16 cellular contexts compared by ENCODE assay signal in the genomic region with DNA sequence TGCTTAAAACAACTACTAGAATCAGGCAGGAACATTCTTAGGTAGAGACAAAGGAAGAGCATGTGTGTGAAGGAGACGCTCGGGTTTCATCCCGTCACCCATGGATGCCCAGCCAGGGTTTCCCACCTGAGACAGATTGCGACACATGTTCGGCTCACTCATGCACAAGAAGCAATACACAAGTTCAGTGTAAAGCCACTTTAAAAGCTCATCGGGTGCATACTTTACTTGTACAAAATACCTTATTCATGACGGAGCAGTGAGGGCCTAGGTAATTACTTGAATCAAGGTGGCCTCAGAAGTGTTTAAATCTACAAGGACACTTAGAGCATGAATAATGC. TPM values are rescaled to one million over a fixed set of nuclear protein-coding genes. Genes with fewer than 3 reads are reported as not detected.
A peak's percentile ranks its signal among the peaks of the same experiment; 100 is the strongest.
DNase-seq lines count a peak whose midpoint lies in the region; ATAC-seq, FAIRE-seq and TF ChIP-seq lines count a peak whose summit lies in the region.
"Had no signal": no experiment of that assay in that cellular context is flagged by ENCODE, and none has a peak within 500 bp of the region (broad histone marks: within the 10 kb centered on the region; RNA-seq: fewer than 3 reads in every experiment).

No MANE protein-coding gene starts in this region.

- peak overlapping the region in 1 of 2 donors; percentile 91 for H3K27ac Mint-ChIP-seq in natural killer cell treated with Interleukin-12 subunit alpha and Interleukin-12 subunit beta and Interleukin-15 and Interleukin-18, amount 100 ng/mL, for 72 hours
- H3K27ac Mint-ChIP-seq: activated CD4-positive, alpha-beta memory T cell treated with anti-CD3 and anti-CD28 coated beads for 36 hours had no signal

- peaks cover 61 to 74% of the 10 kb centered on the region in 2 donors for H3K4me1 Mint-ChIP-seq in natural killer cell treated with Interleukin-12 subunit alpha and Interleukin-12 subunit beta and Interleukin-15 and Interleukin-18, amount 100 ng/mL, for 72 hours (ENCODE audit: low read depth in 2 of 2)

- ATAC-seq in natural killer cell treated with Interleukin-12 subunit alpha and Interleukin-12 subunit beta and Interleukin-15 and Interleukin-18, amount 100 ng/mL, for 72 hours = no peak
- ATAC-seq in HG02973 (IDR thresholded peaks at IDR 0.05; ENCODE audit: unreplicated experiment) = no peak
- ATAC-seq: PC-3 had no signal

- no peaks in the 10 kb centered on the region for H3K27me3 ChIP-seq in BLaER1 treated with 17β-estradiol and CSF1 and Interleukin-3, amounts not matched to agents 10 nM and 100 nM
- H3K27me3 ChIP-seq in H1 (replicated peaks in 1 of 4; ENCODE audit: control insufficient read depth in 3 of 4, extremely low read depth in 1 of 4, insufficient read depth in 3 of 4, low read length in 3 of 4) = no peaks in the 10 kb centered on the region
- H3K27me3 ChIP-seq: neutrophil had no signal

- peak overlapping the region in 1 of 11 experiments; percentile 7; a peak in 2 of 22 replicates for H3K27ac ChIP-seq in BLaER1 treated with 17β-estradiol and CSF1 and Interleukin-3, amounts not matched to agents 10 nM and 100 nM
- H3K27ac ChIP-seq in H1 (ENCODE audit: low read depth, low read length) = no peak overlapping the region
- H3K27ac ChIP-seq: neutrophil had no signal

- FAIRE-seq in H1 (lab: Jason Lieb, UNC) = no peak
- FAIRE-seq: islet of Langerhans had no signal

- no peaks in the 10 kb centered on the region for H3K27me3 Mint-ChIP-seq in natural killer cell treated with Interleukin-12 subunit alpha and Interleukin-12 subunit beta and Interleukin-15 and Interleukin-18, amount 100 ng/mL, for 72 hours

- H3K79me1 ChIP-seq in H1 (ENCODE audit: low read depth, low read length) = no peaks in the 10 kb centered on the region

- TF ChIP-seq CTCF in H1 (IDR thresholded peaks at IDR 0.05; ENCODE audit: control extremely low read depth in 1 of 3, insufficient read depth in 1 of 3, low read depth in 1 of 3, low read length in 3 of 3) = no peak

- DNase-seq in NCI-H2107 treated with DMSO at 0.1 percent for 48 hours (lab: John Stamatoyannopoulos, UW; ENCODE audit: unreplicated experiment) = peak; percentile 64
- no peak for DNase-seq in H1 (ENCODE audit: low read depth in 1 of 2, low spot score in 2 of 2)
- no peak for DNase-seq in natural killer cell treated with Interleukin-12 subunit alpha and Interleukin-12 subunit beta and Interleukin-15 and Interleukin-18, amount 100 ng/mL, for 72 hours (ENCODE audit: low spot score)
- DNase-seq in KG1 (lab: John Stamatoyannopoulos, UW) = no peak
- DNase-seq in stimulated activated CD4-positive, alpha-beta T cell treated with anti-CD3 and anti-CD28 coated beads, Interleukin-4, amount 100 ng/mL, for 24 hours = no peak
- no peak for DNase-seq in DMS153 treated with DMSO at 0.1 percent for 48 hours (lab: John Stamatoyannopoulos, UW; ENCODE audit: unreplicated experiment)
- DNase-seq: activated CD4-positive, alpha-beta memory T cell treated with anti-CD3 and anti-CD28 coated beads for 36 hours; activated gamma-delta T cell; KBM-7; NCI-H1930; PC-3 had no signal

- no peak overlapping the region for H4K91ac ChIP-seq in H1 (replicated peaks; ENCODE audit: insufficient read length, low read length)

- no peak overlapping the region for H2BK120ac ChIP-seq in H1 (replicated peaks; ENCODE audit: low read depth, low read length)

- no peak overlapping the region for H3K14ac ChIP-seq in H1 (ENCODE audit: insufficient read length)

- no peak overlapping the region for H3K23ac ChIP-seq in H1 (ENCODE audit: insufficient read length)

- POLR2A ChIA-PET in H1 (lab: Charles Lee; ENCODE audit: partially characterized antibody) = no interaction called here

- no peak overlapping the region for H2BK5ac ChIP-seq in H1 (ENCODE audit: low read depth, low read length)

- H3K9me3 Mint-ChIP-seq in natural killer cell treated with Interleukin-12 subunit alpha and Interleukin-12 subunit beta and Interleukin-15 and Interleukin-18, amount 100 ng/mL, for 72 hours = no peaks in the 10 kb centered on the region
- H3K9me3 Mint-ChIP-seq: activated CD4-positive, alpha-beta memory T cell treated with anti-CD3 and anti-CD28 coated beads for 36 hours had no signal

- H3K4me2 ChIP-seq in BLaER1 treated with 17β-estradiol and CSF1 and Interleukin-3, amounts not matched to agents 10 nM and 100 nM = peak overlapping the region; percentile 15 to 72 (median 45)
- no peak overlapping the region for H3K4me2 ChIP-seq in H1 (ENCODE audit: insufficient read depth in 1 of 2, low read depth in 2 of 2, low read length in 2 of 2)

- no peak for TF ChIP-seq RAD21 in H1 (IDR thresholded peaks at IDR 0.05 in 1 of 2, conservative IDR thresholded peaks at IDR 0.05 in 1 of 2; ENCODE audit: low read depth in 2 of 2, low read length in 2 of 2)

- H4K5ac ChIP-seq in H1 (ENCODE audit: insufficient read length, low read depth, low read length) = no peak overlapping the region

- H3K36me3 Mint-ChIP-seq in natural killer cell treated with Interleukin-12 subunit alpha and Interleukin-12 subunit beta and Interleukin-15 and Interleukin-18, amount 100 ng/mL, for 72 hours = peaks cover 20% of the 10 kb centered on the region
- H3K36me3 Mint-ChIP-seq: activated CD4-positive, alpha-beta memory T cell treated with anti-CD3 and anti-CD28 coated beads for 36 hours had no signal

- peaks cover 94 to 100% (median 98%) of the 10 kb centered on the region in 11 experiments for H3K36me3 ChIP-seq in BLaER1 treated with 17β-estradiol and CSF1 and Interleukin-3, amounts not matched to agents 10 nM and 100 nM
- H3K36me3 ChIP-seq in H1 (ENCODE audit: control insufficient read depth in 2 of 4, insufficient read depth in 4 of 4, low read length in 3 of 4) = no peaks in the 10 kb centered on the region
- H3K36me3 ChIP-seq: neutrophil had no signal

- peak overlapping the region; percentile 65 for H3K4me3 Mint-ChIP-seq in natural killer cell treated with Interleukin-12 subunit alpha and Interleukin-12 subunit beta and Interleukin-15 and Interleukin-18, amount 100 ng/mL, for 72 hours
- H3K4me3 Mint-ChIP-seq: activated CD4-positive, alpha-beta memory T cell treated with anti-CD3 and anti-CD28 coated beads for 36 hours had no signal

- 68% methylated on average over 7 of the region's 7 CpGs; no CpG with 5 or more reads in 1 of the 2 experiments for WGBS in H1 (ENCODE audit: extremely low coverage in 1 of 2, insufficient coverage in 1 of 2, insufficient read length in 1 of 2, insufficient replicate concordance in 2 of 2, low coverage in 1 of 2, low lambda C conversion rate in 2 of 2, missing lambda C conversion rate in 1 of 2), 2 experiments

- H2AFZ ChIP-seq in H1 (ENCODE audit: low read length) = peak overlapping the region; percentile 35; the same call in 1 of the 2 replicates

- no peak overlapping the region; the same call in 1 of the 2 replicates for H3K18ac ChIP-seq in H1 (ENCODE audit: extremely low read depth, low read length)

- no peak overlapping the region for H4K8ac ChIP-seq in H1 (ENCODE audit: extremely low read depth, insufficient read depth, low read length)

- TF ChIP-seq EP300 in H1 (IDR thresholded peaks at IDR 0.05; ENCODE audit: borderline replicate concordance in 1 of 2, low read depth in 2 of 2, low read length in 2 of 2) = no peak

- CTCF ChIA-PET in H1 (lab: Charles Lee; ENCODE audit: partially characterized antibody) = interaction anchor here (1.0 to 5.1 kb wide), 4 partner anchors 9 to 28 kb away, joined by 3 to 51 read pairs (median 5); no protein-coding TSS in a partner anchor

- H3K4me3 ChIP-seq in BLaER1 treated with 17β-estradiol and CSF1 and Interleukin-3, amounts not matched to agents 10 nM and 100 nM = no peak overlapping the region
- H3K4me3 ChIP-seq in H1 (ENCODE audit: extremely low read depth in 1 of 4, insufficient read depth in 2 of 4, low read depth in 3 of 4, low read length in 4 of 4) = no peak overlapping the region

- no peaks in the 10 kb centered on the region for H3K79me2 ChIP-seq in H1 (ENCODE audit: control insufficient read depth in 1 of 2, insufficient read depth in 2 of 2, low read length in 2 of 2)

- no peak overlapping the region for H3K4ac ChIP-seq in H1 (replicated peaks; ENCODE audit: insufficient read length, low read depth, low read length)

- no peak overlapping the region for H2BK15ac ChIP-seq in H1 (ENCODE audit: low read length)

- H3K9me3 ChIP-seq in BLaER1 treated with 17β-estradiol and CSF1 and Interleukin-3, amounts not matched to agents 10 nM and 100 nM (replicated peaks in 1 of 11) = no peaks in the 10 kb centered on the region
- H3K9me3 ChIP-seq in H1 (ENCODE audit: insufficient read depth in 2 of 2, low read depth in 1 of 2, low read length in 1 of 2) = no peaks in the 10 kb centered on the region
- H3K9me3 ChIP-seq: neutrophil had no signal

- H2AK5ac ChIP-seq in H1 (ENCODE audit: low read depth, low read length) = no peak overlapping the region

- no peak for TF ChIP-seq POLR2A in H1 (IDR thresholded peaks at IDR 0.05; ENCODE audit: control extremely low read depth in 1 of 2, low read depth in 2 of 2, low read length in 2 of 2)

- no peaks in the 10 kb centered on the region for H3K23me2 ChIP-seq in H1 (ENCODE audit: low read depth, low read length)

- no peak overlapping the region for H3K56ac ChIP-seq in H1 (replicated peaks; ENCODE audit: insufficient read length, low read depth, low read length)

- no peak overlapping the region; the same call in 1 of the 2 replicates for H2BK12ac ChIP-seq in H1 (ENCODE audit: low read depth, low read length)

- H4K20me1 ChIP-seq in BLaER1 treated with 17β-estradiol and CSF1 and Interleukin-3, amounts not matched to agents 10 nM and 100 nM = peaks cover 99 to 100% (median 100%) of the 10 kb centered on the region in 11 experiments
- no peaks in the 10 kb centered on the region for H4K20me1 ChIP-seq in H1 (replicated peaks in 1 of 2; ENCODE audit: control insufficient read depth in 1 of 2, insufficient read depth in 2 of 2, low read length in 2 of 2)

- peaks cover 72 to 100% (median 97%) of the 10 kb centered on the region in 10 experiments for H3K4me1 ChIP-seq in BLaER1 treated with 17β-estradiol and CSF1 and Interleukin-3, amounts not matched to agents 10 nM and 100 nM
- peaks cover 0 to 21% (median 13%) of the 10 kb centered on the region in 4 experiments; a peak in 5 of 7 replicates for H3K4me1 ChIP-seq in H1 (replicated peaks in 1 of 4; ENCODE audit: control insufficient read depth in 3 of 4, insufficient read depth in 4 of 4, low read length in 3 of 4)

- H2BK20ac ChIP-seq in H1 (ENCODE audit: low read length) = no peak overlapping the region

- peak overlapping the region in 2 of 11 experiments; percentile 11 to 12; a peak in 2 of 22 replicates for H3K9ac ChIP-seq in BLaER1 treated with 17β-estradiol and CSF1 and Interleukin-3, amounts not matched to agents 10 nM and 100 nM
- no peak overlapping the region for H3K9ac ChIP-seq in H1 (replicated peaks in 1 of 4; ENCODE audit: extremely low read depth in 1 of 4, low read depth in 3 of 4, low read length in 3 of 4)

RNA-seq across cellular contexts. Expression of gene ZEB2, which starts 42.0 kb away (rescaled TPM):
- total RNA-seq in H1 (2021; fragmentation: NEBNext Ultra II Directional; extraction: Animal tissue kit (Norgen Biotek cat#: 25700)) = 0.13 TPM in 1 of 2 replicates, not detected in the other
- 0.22 and 0.38 TPM in 2 replicates for polyA plus RNA-seq in H1 (2011; rRNA removed)
- polyA plus RNA-seq in H1 (2011; cell fraction: cytosol; rRNA removed) = 0.40 TPM
- 1.00 TPM for polyA plus RNA-seq in H1 (2011; cell fraction: nucleus; rRNA removed)
- polyA plus RNA-seq in H1 (2012, experiment 1 of 2) = 0.46 to 0.78 TPM (median 0.66 TPM) in 4 replicates
- polyA plus RNA-seq in H1 (2012, experiment 2 of 2) = 0.07 TPM
- 0.04 TPM for polyA plus RNA-seq in H1 (2013, experiment 1 of 2)
- 0.04 TPM for polyA plus RNA-seq in H1 (2013, experiment 2 of 2)
- 1.2 and 1.6 TPM in 2 replicates for polyA minus RNA-seq in H1 (2011; rRNA and poly(A)+ RNA removed)
- 1.8 TPM for polyA minus RNA-seq in H1 (2011; cell fraction: cytosol; rRNA and poly(A)+ RNA removed)
- 3.4 TPM for polyA minus RNA-seq in H1 (2011; cell fraction: nucleus; rRNA and poly(A)+ RNA removed)
- 100 to 1,000 TPM; 181 to 248 TPM for total RNA-seq in natural killer cell treated with Interleukin-12 subunit alpha and Interleukin-12 subunit beta and Interleukin-15 and Interleukin-18, amount 100 ng/mL, for 72 hours
- total RNA-seq: G401 had no signal

Comparison
In these comparisons a context has a peak if more than half of its experiments do, and no peak if none do; other contexts are left out.
1. H3K4me2 ChIP-seq: peak in BLaER1 treated with 17β-estradiol and CSF1 and Interleukin-3, amounts not matched to agents 10 nM and 100 nM (11 of 11); none in H1 (0 of 2).
2. RNA of gene ZEB2, which starts 42.0 kb away (total RNA-seq): 181 to 248 TPM in natural killer cell treated with Interleukin-12 subunit alpha and Interleukin-12 subunit beta and Interleukin-15 and Interleukin-18, amount 100 ng/mL, for 72 hours; 0.13 TPM in H1; every median in the first group is over 100 times any median in the second.